ENCODE assay signal across 9 cellular contexts in genomic region chr1:205631727-205632373, GRCh38. TPM values are rescaled to one million over a fixed set of nuclear protein-coding genes. Genes with fewer than 3 reads are reported as not detected.
A peak's percentile ranks its signal among the peaks of the same experiment; 100 is the strongest.
DNase-seq lines count a peak whose midpoint lies in the region; ATAC-seq, FAIRE-seq and TF ChIP-seq lines count a peak whose summit lies in the region.
"Had no signal": no experiment of that assay in that cellular context is flagged by ENCODE, and none has a peak within 500 bp of the region (broad histone marks: within the 10 kb centered on the region; RNA-seq: fewer than 3 reads in every experiment).

TSS of gene ELK4 (minus strand) at chr1:205632011. CDS start at chr1:205623882, 8,129 bp downstream.

- peak; percentile 54 for TF ChIP-seq CTCF in AG10803 (conservative IDR thresholded peaks at IDR 0.05; ENCODE audit: low read length)
- peak; percentile 39 to 85 (median 81) for TF ChIP-seq CTCF in keratinocyte (optimal IDR thresholded peaks at IDR 0.05 in 1 of 3, IDR thresholded peaks at IDR 0.05 in 1 of 3, conservative IDR thresholded peaks at IDR 0.05 in 1 of 3; ENCODE audit: extremely low read depth in 1 of 3, insufficient read depth in 2 of 3, low read length in 3 of 3)

- ATAC-seq in GM19025 (IDR thresholded peaks at IDR 0.05; ENCODE audit: low read depth, unreplicated experiment) (peak; percentile 80), HG03342 (IDR thresholded peaks at IDR 0.05; ENCODE audit: unreplicated experiment) (peak; percentile 77)
- peak; percentile 84 to 85 for ATAC-seq in activated CD4-positive, CD25-positive, alpha-beta regulatory T cell treated with anti-CD3 and anti-CD28 coated beads, Interleukin-2, amount 50 U/mL, for 24 hours

- H3K79me2 ChIP-seq in keratinocyte (ENCODE audit: control insufficient read depth, insufficient read depth, low read length): peaks cover 37% of the 10 kb centered on the region

- H3K4me3 ChIP-seq in AG10803 (ENCODE audit: low read length): peak within 1 kb of the TSS; percentile 88
- peak within 1 kb of the TSS; percentile 55 to 97 (median 94) for H3K4me3 ChIP-seq in keratinocyte (ENCODE audit: control insufficient read depth in 2 of 3, extremely low read depth in 1 of 3, insufficient read depth in 2 of 3, low read depth in 1 of 3, low read length in 3 of 3)

- H4K20me1 ChIP-seq in keratinocyte (ENCODE audit: control insufficient read depth, extremely low read depth, insufficient read depth, low read length): no peaks in the 10 kb centered on the region

- H3K27ac ChIP-seq in keratinocyte (ENCODE audit: control insufficient read depth, insufficient read depth, low read length): peak within 1 kb of the TSS; percentile 88

- peak within 1 kb of the TSS; percentile 97 for H3K4me2 ChIP-seq in keratinocyte (ENCODE audit: control insufficient read depth, extremely low read depth, insufficient read depth, low read depth, low read length)

- no peaks in the 10 kb centered on the region for H3K9me1 ChIP-seq in keratinocyte (ENCODE audit: control insufficient read depth, extremely low read depth, insufficient read depth, low read length)

- no peaks in the 10 kb centered on the region for H3K9me3 ChIP-seq in keratinocyte (ENCODE audit: control insufficient read depth, low read depth, low read length)

- peaks cover 43% of the 10 kb centered on the region for H3K4me1 ChIP-seq in keratinocyte (ENCODE audit: control insufficient read depth, extremely low read depth, insufficient read depth, low read length)

- no peaks in the 10 kb centered on the region for H3K36me3 ChIP-seq in keratinocyte (ENCODE audit: control insufficient read depth in 2 of 2, extremely low read depth in 1 of 2, insufficient read depth in 2 of 2, low read length in 2 of 2)

- peak within 1 kb of the TSS; percentile 96 for H3K9ac ChIP-seq in keratinocyte (ENCODE audit: control insufficient read depth, extremely low read depth, insufficient read depth, low read length)

- DNase-seq in AG10803 (ENCODE audit: low read depth): peak; percentile 97
- DNase-seq in NCI-H446 (lab: John Stamatoyannopoulos, UW): peak; percentile 97 to 100
- DNase-seq in cerebellar cortex (ENCODE audit: low spot score): peak; percentile 98
- DNase-seq in keratinocyte (ENCODE audit: low read depth, low spot score): peak; percentile 83
- DNase-seq in stimulated activated CD4-positive, alpha-beta T cell treated with anti-CD3 and anti-CD28 coated beads, Interleukin-15, amount 100 ng/mL, for 1 hour (ENCODE audit: low read depth in 1 of 2, low spot score in 1 of 2): peak; percentile 99

- dilution Hi-C loops in keratinocyte (cut with MboI; ENCODE audit: extremely low pct_ligation_motif_present, low sequenced_read_pairs): no loop called here

- no peaks in the 10 kb centered on the region for H3K27me3 ChIP-seq in keratinocyte (ENCODE audit: control insufficient read depth, extremely low read depth, insufficient read depth, low read length)

- peak within 1 kb of the TSS; percentile 87 for H2AFZ ChIP-seq in keratinocyte (ENCODE audit: control insufficient read depth, low read length)

- FAIRE-seq in keratinocyte (lab: Jason Lieb, UNC): no peak
- FAIRE-seq: endometrium had no signal

RNA-seq across cellular contexts. Expression of gene ELK4, which starts in this region (rescaled TPM):
- polyA plus RNA-seq in keratinocyte: 4.5 to 8.6 TPM (median 7.3 TPM) in 3 replicates
- 15.3 TPM for polyA plus RNA-seq in keratinocyte (2011; ENCODE audit: low read depth)
- 3.4 and 6.3 TPM in 2 replicates for polyA plus RNA-seq in keratinocyte (2011; cell fraction: cytosol; rRNA removed)
- 8.8 and 10.4 TPM in 2 replicates for polyA plus RNA-seq in keratinocyte (2011; cell fraction: nucleus; rRNA removed)
- polyA plus RNA-seq in keratinocyte (2012; ENCODE audit: low replicate concordance): 7.4 TPM in 2 replicates
- 8.8 to 17.5 TPM (median 12.0 TPM) in 3 replicates for polyA minus RNA-seq in keratinocyte
- 6.7 TPM for polyA minus RNA-seq in keratinocyte (2011; cell fraction: cytosol; rRNA and poly(A)+ RNA removed)
- 6.2 and 12.6 TPM in 2 replicates for polyA minus RNA-seq in keratinocyte (2011; cell fraction: nucleus; rRNA and poly(A)+ RNA removed)

Comparison
In these comparisons a context has a peak if more than half of its experiments do, and no peak if none do; other contexts are left out.
1. Peak in every context shown above with its lines: DNase-seq, ATAC-seq, H3K4me3 ChIP-seq and H3K27ac ChIP-seq.